1 cellular context compared by ENCODE assay signal in the genomic region with DNA sequence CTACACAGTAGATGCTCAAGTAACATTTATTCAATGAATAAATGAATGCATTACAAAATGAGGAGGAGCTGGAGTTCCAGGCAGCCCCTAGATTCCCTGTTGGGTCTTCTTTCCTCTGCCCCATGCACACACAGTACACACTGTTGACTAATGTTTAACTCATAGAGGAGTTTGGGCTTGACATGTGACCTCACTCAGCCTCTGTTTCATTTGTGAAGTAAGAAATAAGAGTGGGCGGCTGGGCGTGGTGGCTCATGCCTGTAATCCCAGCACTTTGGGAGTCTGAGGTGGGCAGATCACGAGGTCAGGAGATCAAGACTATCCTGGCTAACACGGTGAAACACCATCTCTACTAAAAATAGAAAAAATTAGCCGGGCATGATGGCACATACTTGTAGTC.
A peak's percentile ranks its signal among the peaks of the same experiment; 100 is the strongest.
TF ChIP-seq lines count a peak whose summit lies in the region.
"Not testable (repeated sequence)": the region's sequence is repeated elsewhere in the genome, so short reads cannot be mapped to it uniquely, and the experiment has no call there.

No MANE protein-coding gene starts in this region.

TF ChIP-seq in HepG2, 621 proteins besides CTCF, POLR2A, EP300 and RAD21 (continues in another document):
- TF ChIP-seq LCORL, FOXP1, SOX13 (IDR thresholded peaks at IDR 0.05): not testable (repeated sequence)
- peak; percentile 66 for TF ChIP-seq LCORL (CRISPR knock-in tag; IDR thresholded peaks at IDR 0.05)
- TF ChIP-seq, protein P1, sequence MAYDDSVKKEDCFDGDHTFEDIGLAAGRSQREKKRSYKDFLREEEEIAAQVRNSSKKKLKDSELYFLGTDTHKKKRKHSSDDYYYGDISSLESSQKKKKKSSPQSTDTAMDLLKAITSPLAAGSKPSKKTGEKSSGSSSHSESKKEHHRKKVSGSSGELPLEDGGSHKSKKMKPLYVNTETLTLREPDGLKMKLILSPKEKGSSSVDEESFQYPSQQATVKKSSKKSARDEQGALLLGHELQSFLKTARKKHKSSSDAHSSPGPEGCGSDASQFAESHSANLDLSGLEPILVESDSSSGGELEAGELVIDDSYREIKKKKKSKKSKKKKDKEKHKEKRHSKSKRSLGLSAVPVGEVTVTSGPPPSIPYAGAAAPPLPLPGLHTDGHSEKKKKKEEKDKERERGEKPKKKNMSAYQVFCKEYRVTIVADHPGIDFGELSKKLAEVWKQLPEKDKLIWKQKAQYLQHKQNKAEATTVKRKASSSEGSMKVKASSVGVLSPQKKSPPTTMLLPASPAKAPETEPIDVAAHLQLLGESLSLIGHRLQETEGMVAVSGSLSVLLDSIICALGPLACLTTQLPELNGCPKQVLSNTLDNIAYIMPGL (CRISPR knock-in tag; IDR thresholded peaks at IDR 0.05; ENCODE audit: borderline replicate concordance in 1 of 2, low read depth in 1 of 2), result peak in 1 of 2 experiments; percentile 8; a peak in 1 of 4 replicates
- 0 out of 2 replicates have a peak, but pooled peaks have one; percentile 3 for TF ChIP-seq ZNF652 (CRISPR knock-in tag; IDR thresholded peaks at IDR 0.05; ENCODE audit: borderline replicate concordance, low read depth)
- TF ChIP-seq, protein P2, sequence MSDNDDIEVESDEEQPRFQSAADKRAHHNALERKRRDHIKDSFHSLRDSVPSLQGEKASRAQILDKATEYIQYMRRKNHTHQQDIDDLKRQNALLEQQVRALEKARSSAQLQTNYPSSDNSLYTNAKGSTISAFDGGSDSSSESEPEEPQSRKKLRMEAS (IDR thresholded peaks at IDR 0.05), result 0 out of 2 replicates have a peak, but pooled peaks have one; percentile 12
- peak; percentile 64; the same call in 1 of the 2 replicates for TF ChIP-seq PAXIP1 (CRISPR knock-in tag; conservative IDR thresholded peaks at IDR 0.05)
- peak; percentile 38; the same call in 1 of the 2 replicates for TF ChIP-seq ZMYM4 (CRISPR knock-in tag; IDR thresholded peaks at IDR 0.05)
- peak; percentile 12; the same call in 1 of the 2 replicates for TF ChIP-seq ATF1 (CRISPR knock-in tag; IDR thresholded peaks at IDR 0.05)
- TF ChIP-seq, protein P3, sequence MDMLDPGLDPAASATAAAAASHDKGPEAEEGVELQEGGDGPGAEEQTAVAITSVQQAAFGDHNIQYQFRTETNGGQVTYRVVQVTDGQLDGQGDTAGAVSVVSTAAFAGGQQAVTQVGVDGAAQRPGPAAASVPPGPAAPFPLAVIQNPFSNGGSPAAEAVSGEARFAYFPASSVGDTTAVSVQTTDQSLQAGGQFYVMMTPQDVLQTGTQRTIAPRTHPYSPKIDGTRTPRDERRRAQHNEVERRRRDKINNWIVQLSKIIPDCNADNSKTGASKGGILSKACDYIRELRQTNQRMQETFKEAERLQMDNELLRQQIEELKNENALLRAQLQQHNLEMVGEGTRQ (IDR thresholded peaks at IDR 0.05; ENCODE audit: low read depth, low read length), result peak; percentile 45
- TF ChIP-seq, protein P3 (CRISPR knock-in tag; IDR thresholded peaks at IDR 0.05; ENCODE audit: borderline replicate concordance), result peak; percentile 69; the same call in 1 of the 2 replicates
- peak in 1 of 2 experiments; percentile 48; a peak in 1 of 4 replicates for TF ChIP-seq ATF4 (CRISPR knock-in tag; IDR thresholded peaks at IDR 0.05)
- peak; percentile 7; the same call in 1 of the 2 replicates for TF ChIP-seq MYC (CRISPR knock-in tag; IDR thresholded peaks at IDR 0.05; ENCODE audit: borderline replicate concordance)
- TF ChIP-seq ZNF879 (CRISPR knock-in tag; IDR thresholded peaks at IDR 0.05), result 0 out of 2 replicates have a peak, but pooled peaks have one; percentile 44
- 0 out of 2 replicates have a peak, but pooled peaks have one; percentile 4 for TF ChIP-seq KLF6 (CRISPR knock-in tag; IDR thresholded peaks at IDR 0.05)
- peak; percentile 3; the same call in 1 of the 2 replicates for TF ChIP-seq MNT (IDR thresholded peaks at IDR 0.05)
- TF ChIP-seq SAP130 (CRISPR knock-in tag; IDR thresholded peaks at IDR 0.05; ENCODE audit: low read depth), result peak; percentile 51; the same call in 1 of the 2 replicates
- 0 out of 2 replicates have a peak, but pooled peaks have one; percentile 3 for TF ChIP-seq MYPOP (CRISPR knock-in tag; IDR thresholded peaks at IDR 0.05)
- TF ChIP-seq FOXA3 (CRISPR knock-in tag; IDR thresholded peaks at IDR 0.05), result peak; percentile 80
- TF ChIP-seq KDM6A (CRISPR knock-in tag; IDR thresholded peaks at IDR 0.05; ENCODE audit: low read depth), result peak; percentile 48; the same call in 1 of the 2 replicates
- peak; percentile 31; the same call in 1 of the 2 replicates for TF ChIP-seq POLR2AphosphoS5 (IDR thresholded peaks at IDR 0.05; ENCODE audit: low read depth, low read length)
- TF ChIP-seq ZMAT3 (CRISPR knock-in tag; conservative IDR thresholded peaks at IDR 0.05), result peak; percentile 47; the same call in 1 of the 2 replicates
- TF ChIP-seq, protein P4, sequence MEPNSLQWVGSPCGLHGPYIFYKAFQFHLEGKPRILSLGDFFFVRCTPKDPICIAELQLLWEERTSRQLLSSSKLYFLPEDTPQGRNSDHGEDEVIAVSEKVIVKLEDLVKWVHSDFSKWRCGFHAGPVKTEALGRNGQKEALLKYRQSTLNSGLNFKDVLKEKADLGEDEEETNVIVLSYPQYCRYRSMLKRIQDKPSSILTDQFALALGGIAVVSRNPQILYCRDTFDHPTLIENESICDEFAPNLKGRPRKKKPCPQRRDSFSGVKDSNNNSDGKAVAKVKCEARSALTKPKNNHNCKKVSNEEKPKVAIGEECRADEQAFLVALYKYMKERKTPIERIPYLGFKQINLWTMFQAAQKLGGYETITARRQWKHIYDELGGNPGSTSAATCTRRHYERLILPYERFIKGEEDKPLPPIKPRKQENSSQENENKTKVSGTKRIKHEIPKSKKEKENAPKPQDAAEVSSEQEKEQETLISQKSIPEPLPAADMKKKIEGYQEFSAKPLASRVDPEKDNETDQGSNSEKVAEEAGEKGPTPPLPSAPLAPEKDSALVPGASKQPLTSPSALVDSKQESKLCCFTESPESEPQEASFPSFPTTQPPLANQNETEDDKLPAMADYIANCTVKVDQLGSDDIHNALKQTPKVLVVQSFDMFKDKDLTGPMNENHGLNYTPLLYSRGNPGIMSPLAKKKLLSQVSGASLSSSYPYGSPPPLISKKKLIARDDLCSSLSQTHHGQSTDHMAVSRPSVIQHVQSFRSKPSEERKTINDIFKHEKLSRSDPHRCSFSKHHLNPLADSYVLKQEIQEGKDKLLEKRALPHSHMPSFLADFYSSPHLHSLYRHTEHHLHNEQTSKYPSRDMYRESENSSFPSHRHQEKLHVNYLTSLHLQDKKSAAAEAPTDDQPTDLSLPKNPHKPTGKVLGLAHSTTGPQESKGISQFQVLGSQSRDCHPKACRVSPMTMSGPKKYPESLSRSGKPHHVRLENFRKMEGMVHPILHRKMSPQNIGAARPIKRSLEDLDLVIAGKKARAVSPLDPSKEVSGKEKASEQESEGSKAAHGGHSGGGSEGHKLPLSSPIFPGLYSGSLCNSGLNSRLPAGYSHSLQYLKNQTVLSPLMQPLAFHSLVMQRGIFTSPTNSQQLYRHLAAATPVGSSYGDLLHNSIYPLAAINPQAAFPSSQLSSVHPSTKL (CRISPR knock-in tag; IDR thresholded peaks at IDR 0.05), result peak; percentile 67; the same call in 1 of the 2 replicates
- peak; percentile 19; the same call in 1 of the 2 replicates for TF ChIP-seq POLR2G (IDR thresholded peaks at IDR 0.05; ENCODE audit: low read depth, low read length)
- 0 out of 2 replicates have a peak, but pooled peaks have one; percentile 10 for TF ChIP-seq HOXA5 (CRISPR knock-in tag; IDR thresholded peaks at IDR 0.05)
- TF ChIP-seq, protein P5, sequence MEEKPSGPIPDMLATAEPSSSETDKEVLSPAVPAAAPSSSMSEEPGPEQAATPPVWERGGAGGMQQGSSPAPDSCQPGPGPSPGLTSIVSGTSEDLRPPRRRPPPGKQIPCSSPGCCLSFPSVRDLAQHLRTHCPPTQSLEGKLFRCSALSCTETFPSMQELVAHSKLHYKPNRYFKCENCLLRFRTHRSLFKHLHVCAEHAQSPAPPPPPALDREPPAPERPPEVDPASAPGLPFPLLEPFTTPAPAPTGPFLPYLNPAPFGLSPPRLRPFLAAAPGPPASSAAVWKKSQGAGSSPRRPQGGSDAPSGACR (CRISPR knock-in tag; IDR thresholded peaks at IDR 0.05), result 0 out of 2 replicates have a peak, but pooled peaks have one; percentile 27
- peak; percentile 62; the same call in 1 of the 2 replicates for TF ChIP-seq ZBTB21 (CRISPR knock-in tag; IDR thresholded peaks at IDR 0.05)
- TF ChIP-seq RXRB (CRISPR knock-in tag; IDR thresholded peaks at IDR 0.05; ENCODE audit: borderline replicate concordance), result peak; percentile 44; the same call in 1 of the 2 replicates
- peak; percentile 29; the same call in 1 of the 2 replicates for TF ChIP-seq SALL1 (CRISPR knock-in tag; IDR thresholded peaks at IDR 0.05)
- TF ChIP-seq PATZ1 (CRISPR knock-in tag; IDR thresholded peaks at IDR 0.05), result peak; percentile 18; the same call in 1 of the 2 replicates
- peak; percentile 38; the same call in 1 of the 2 replicates for TF ChIP-seq DRAP1 (CRISPR knock-in tag; IDR thresholded peaks at IDR 0.05)
- TF ChIP-seq FOXP1 (CRISPR knock-in tag; IDR thresholded peaks at IDR 0.05), result peak; percentile 65
- peak in 1 of 2 experiments; percentile 64; a peak in 2 of 4 replicates for TF ChIP-seq SOX13 (CRISPR knock-in tag; conservative IDR thresholded peaks at IDR 0.05 in 1 of 2, IDR thresholded peaks at IDR 0.05 in 1 of 2)
- TF ChIP-seq RARA (CRISPR knock-in tag; IDR thresholded peaks at IDR 0.05), result peak; percentile 65
- TF ChIP-seq ZNF331 (CRISPR knock-in tag; IDR thresholded peaks at IDR 0.05), result peak; percentile 59; the same call in 1 of the 2 replicates
